ENCODE assay signal across 9 cellular contexts in the genomic region with DNA sequence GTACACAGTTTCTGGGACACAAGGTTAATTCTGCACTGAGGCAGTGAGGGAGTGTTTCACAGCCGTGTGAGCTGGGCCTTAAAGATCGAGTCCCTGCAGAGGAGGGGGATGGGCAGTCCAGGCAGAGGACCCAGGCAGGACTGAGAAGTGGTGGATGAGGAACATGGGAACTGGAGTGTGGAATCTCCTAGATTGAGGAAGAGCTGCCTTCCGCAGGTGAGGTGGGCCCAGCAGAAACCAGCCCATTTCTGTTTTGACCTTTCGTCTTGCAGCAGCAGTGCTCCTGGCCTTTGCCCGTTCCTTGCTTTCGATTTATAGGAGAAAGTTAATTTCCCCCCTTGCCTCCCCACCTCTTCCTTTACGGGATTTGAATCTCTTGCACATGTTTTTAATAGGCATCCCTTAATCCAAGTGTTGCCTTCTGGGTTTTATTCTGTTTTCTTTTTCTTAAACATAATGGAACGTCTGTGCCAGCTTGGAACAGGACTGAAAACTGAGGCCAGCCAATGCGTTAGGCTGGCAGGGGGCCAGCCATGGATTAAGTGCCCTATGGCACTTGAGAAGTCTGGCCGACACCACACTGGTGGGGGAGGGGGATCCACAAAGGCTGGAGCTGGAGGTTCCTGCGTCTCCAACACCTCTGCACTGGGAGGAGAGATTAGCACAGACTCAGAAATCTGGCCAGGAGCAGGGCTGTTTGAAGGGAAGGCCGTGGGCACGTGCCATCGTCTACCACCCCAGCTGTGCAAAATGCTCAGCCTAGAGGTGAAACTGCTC.
A peak's percentile ranks its signal among the peaks of the same experiment; 100 is the strongest.
DNase-seq lines count a peak whose midpoint lies in the region; ATAC-seq and TF ChIP-seq lines count a peak whose summit lies in the region.
"Had no signal": no experiment of that assay in that cellular context is flagged by ENCODE, and none has a peak within 500 bp of the region (broad histone marks: within the 10 kb centered on the region; RNA-seq: fewer than 3 reads in every experiment).

No MANE protein-coding gene starts in this region.

- H3K4me3 ChIP-seq in RWPE2 (ENCODE audit: severe bottlenecking) (no peak overlapping the region), hepatocyte (no peak overlapping the region)

- peaks cover 47 to 58% of the 10 kb centered on the region in 2 donors for H3K36me3 Mint-ChIP-seq in stimulated activated naive B cell treated with anti-CD40 and anti-IgM and Interleukin-4, amounts not matched to agents 10 μg/mL and 1 μg/mL and 100 μg/mL, for 72 hours

- H3K36me3 ChIP-seq in RWPE2 (ENCODE audit: low read depth): peaks cover 66% of the 10 kb centered on the region
- peaks cover 3% of the 10 kb centered on the region for H3K36me3 ChIP-seq in hepatocyte (replicated peaks; ENCODE audit: insufficient read depth, low read depth)

- no peaks in the 10 kb centered on the region for H3K9me3 Mint-ChIP-seq in stimulated activated naive B cell treated with anti-CD40 and anti-IgM and Interleukin-4, amounts not matched to agents 10 μg/mL and 1 μg/mL and 100 μg/mL, for 72 hours

- no peak for ATAC-seq in RWPE2 (ENCODE audit: low read depth)
- no peak for ATAC-seq in stimulated activated naive B cell treated with anti-CD40 and anti-IgM and Interleukin-4, amounts not matched to agents 10 μg/mL and 1 μg/mL and 100 μg/mL, for 72 hours (replicated peaks)
- no peak for ATAC-seq in GM18868 (IDR thresholded peaks at IDR 0.05; ENCODE audit: unreplicated experiment)
- ATAC-seq in HG03175 (IDR thresholded peaks at IDR 0.05; ENCODE audit: unreplicated experiment): no peak

- no peaks in the 10 kb centered on the region for H3K9me3 ChIP-seq in RWPE2 (ENCODE audit: severe bottlenecking)
- no peaks in the 10 kb centered on the region for H3K9me3 ChIP-seq in hepatocyte (ENCODE audit: low read depth)

- DNase-seq in NCI-H82 (lab: John Stamatoyannopoulos, UW) (peak; percentile 81), NCI-H82 treated with DMSO at 0.1 percent for 48 hours (lab: John Stamatoyannopoulos, UW; ENCODE audit: unreplicated experiment) (no peak), RWPE2 (ENCODE audit: low spot score) (no peak), hepatocyte (ENCODE audit: low spot score) (peak; percentile 63), 8988T (no peak)
- DNase-seq in stimulated activated naive B cell treated with anti-CD40 and anti-IgM and Interleukin-4, amounts not matched to agents 10 μg/mL and 1 μg/mL and 100 μg/mL, for 72 hours: no peak
- DNase-seq: activated CD8-positive, alpha-beta memory T cell treated with anti-CD3 and anti-CD28 coated beads for 24 hours had no signal

- H3K9me2 ChIP-seq in hepatocyte (replicated peaks; ENCODE audit: insufficient read depth): no peaks in the 10 kb centered on the region

- 51% methylated on average over 14 of the region's 14 CpGs for WGBS in hepatocyte (ENCODE audit: low lambda C conversion rate, missing lambda C conversion rate)

- no peaks in the 10 kb centered on the region for H3K27me3 ChIP-seq in RWPE2 (ENCODE audit: insufficient read depth, poor library complexity, severe bottlenecking)
- no peaks in the 10 kb centered on the region for H3K27me3 ChIP-seq in hepatocyte

- peak overlapping the region; percentile 84 for H3K27ac ChIP-seq in RWPE2 (ENCODE audit: poor library complexity, severe bottlenecking)
- peak overlapping the region; percentile 80 for H3K27ac ChIP-seq in hepatocyte

- H2AFZ ChIP-seq in hepatocyte: no peak overlapping the region

- no peaks in the 10 kb centered on the region for H3K27me3 Mint-ChIP-seq in stimulated activated naive B cell treated with anti-CD40 and anti-IgM and Interleukin-4, amounts not matched to agents 10 μg/mL and 1 μg/mL and 100 μg/mL, for 72 hours

- H3K4me2 ChIP-seq in hepatocyte: peak overlapping the region; percentile 26

- H4K20me1 ChIP-seq in hepatocyte (ENCODE audit: insufficient read depth, poor library complexity, severe bottlenecking): no peaks in the 10 kb centered on the region

- H3K4me1 ChIP-seq in RWPE2 (ENCODE audit: insufficient read depth, poor library complexity, severe bottlenecking) (peaks cover 48% of the 10 kb centered on the region), hepatocyte (ENCODE audit: insufficient read depth) (peaks cover 38% of the 10 kb centered on the region)

- no peak overlapping the region for H3K4me3 Mint-ChIP-seq in stimulated activated naive B cell treated with anti-CD40 and anti-IgM and Interleukin-4, amounts not matched to agents 10 μg/mL and 1 μg/mL and 100 μg/mL, for 72 hours

- TF ChIP-seq CTCF in RWPE2 (IDR thresholded peaks at IDR 0.05; ENCODE audit: poor library complexity, severe bottlenecking): no peak
- TF ChIP-seq CTCF in hepatocyte (IDR thresholded peaks at IDR 0.05; ENCODE audit: poor library complexity): no peak

- H3K27ac Mint-ChIP-seq in stimulated activated naive B cell treated with anti-CD40 and anti-IgM and Interleukin-4, amounts not matched to agents 10 μg/mL and 1 μg/mL and 100 μg/mL, for 72 hours: peak overlapping the region; percentile 72

- H3K79me2 ChIP-seq in hepatocyte: peaks cover 5% of the 10 kb centered on the region

- peaks cover 48 to 64% of the 10 kb centered on the region in 2 donors for H3K4me1 Mint-ChIP-seq in stimulated activated naive B cell treated with anti-CD40 and anti-IgM and Interleukin-4, amounts not matched to agents 10 μg/mL and 1 μg/mL and 100 μg/mL, for 72 hours

Comparison
In these comparisons a context has a peak if more than half of its experiments do, and no peak if none do; other contexts are left out.
1. DNase-seq: peak in NCI-H82 (single experiment) and hepatocyte (single experiment); none in NCI-H82 treated with DMSO at 0.1 percent for 48 hours (single experiment), RWPE2 (single experiment), stimulated activated naive B cell treated with anti-CD40 and anti-IgM and Interleukin-4, amounts not matched to agents 10 μg/mL and 1 μg/mL and 100 μg/mL, for 72 hours (single experiment) and 8988T (single experiment).